20 cellular contexts compared by ENCODE assay signal in the genomic region with DNA sequence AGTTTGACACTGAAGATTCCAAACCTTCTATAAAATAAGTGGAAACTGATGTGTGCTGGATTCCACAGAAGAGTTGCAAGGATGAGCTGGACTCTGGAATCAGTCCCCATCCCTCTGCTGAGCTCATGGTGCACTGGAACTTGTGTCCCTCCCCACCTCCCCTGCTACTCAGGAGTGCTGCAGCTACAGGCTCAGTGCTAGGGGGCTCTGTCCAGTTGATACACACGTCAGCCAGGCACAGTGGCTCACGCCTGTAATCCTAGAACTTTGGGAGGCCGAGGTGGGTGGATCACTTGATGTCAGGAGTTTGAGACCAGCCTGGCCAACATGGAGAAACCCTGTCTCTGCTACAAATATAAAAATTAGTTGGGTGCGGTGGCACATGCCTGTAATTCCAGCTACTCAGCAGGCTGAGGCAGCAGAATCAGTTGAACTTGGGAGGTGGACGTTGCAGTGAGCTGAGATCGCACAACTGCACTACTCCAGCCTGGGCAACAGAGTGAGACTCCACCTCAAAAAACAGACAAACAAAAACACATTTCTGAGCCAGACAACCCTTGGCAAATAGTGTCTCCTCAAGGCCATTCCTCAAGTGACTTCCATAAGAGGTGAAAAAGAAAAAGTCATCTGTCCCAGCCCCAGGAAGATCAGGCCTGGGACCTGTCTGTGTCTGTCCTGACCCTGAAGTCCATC. TPM values are rescaled to one million over a fixed set of nuclear protein-coding genes. Genes with fewer than 3 reads are reported as not detected.
"Had no signal": no experiment of that assay in that cellular context is flagged by ENCODE, and none has a peak within 500 bp of the region (broad histone marks: within the 10 kb centered on the region; RNA-seq: fewer than 3 reads in every experiment).

No MANE protein-coding gene starts in this region.

RNA-seq across cellular contexts. Expression of gene DRICH1, which starts 3.9 kb away (rescaled TPM):
- total RNA-seq: neural crest cell, vagina had no signal
- polyA plus RNA-seq: immature natural killer cell; liver; mammary epithelial cell; naive thymus-derived CD8-positive, alpha-beta T cell had no signal

RNA-seq across cellular contexts. Expression of gene IGLL1, which starts 48.1 kb away (rescaled TPM):
- total RNA-seq: kidney; left colon; left lung; lower lobe of right lung; mammary epithelial cell; mucosa of gallbladder; naive thymus-derived CD8-positive, alpha-beta T cell; neural crest cell; osteoblast; pancreas; psoas muscle; sigmoid colon; spleen; temporal lobe; tibial nerve; ureter; vagina had no signal
- polyA plus RNA-seq: immature natural killer cell; liver; mammary epithelial cell; naive thymus-derived CD8-positive, alpha-beta T cell; psoas muscle; sigmoid colon; small intestine had no signal
